Comparison of ENCODE assay signal across 18 cellular contexts in the genomic region with DNA sequence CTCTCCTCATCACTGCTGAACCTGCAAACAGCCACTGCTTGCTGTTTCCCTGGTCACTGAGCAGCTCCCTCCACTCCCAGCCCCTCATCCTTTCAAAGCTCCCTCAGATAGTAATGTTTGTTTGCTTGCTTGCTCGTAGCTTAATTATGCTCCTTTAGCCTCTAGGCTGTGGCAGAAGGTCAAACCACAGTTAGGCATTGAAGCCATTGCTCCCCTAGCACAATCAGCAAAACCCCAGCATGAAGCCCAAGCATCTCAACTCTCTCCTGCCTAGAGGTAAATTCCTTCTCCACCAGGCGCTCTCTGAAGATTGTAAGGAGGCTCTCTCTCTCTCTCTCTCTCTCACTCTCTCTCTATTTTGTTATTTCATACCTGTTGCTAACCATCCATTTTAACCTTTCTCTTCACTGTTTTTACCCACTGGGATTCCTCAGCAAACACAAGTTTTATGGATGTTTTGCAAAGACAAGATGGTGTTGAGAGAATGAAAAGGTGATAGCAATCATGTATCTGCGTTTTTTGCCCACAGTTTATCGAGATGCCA.
DNase-seq lines count a peak whose midpoint lies in the region; ATAC-seq and TF ChIP-seq lines count a peak whose summit lies in the region.
"Had no signal": no experiment of that assay in that cellular context is flagged by ENCODE, and none has a peak within 500 bp of the region (broad histone marks: within the 10 kb centered on the region; RNA-seq: fewer than 3 reads in every experiment).

No MANE protein-coding gene starts in this region.

- WGBS in trophoblast cell (ENCODE audit: extremely low coverage, insufficient coverage, insufficient read length), result no CpG with 5 or more reads among the region's 4 CpGs
- 78 to 83% (median 81%) methylated on average over 4 of the region's 4 CpGs for WGBS in adrenal gland, 4 donors

- peak; percentile 28 for DNase-seq in NCI-H2227 treated with DMSO at 0.1 percent for 48 hours (lab: John Stamatoyannopoulos, UW)
- DNase-seq in endothelial cell (ENCODE audit: low spot score), result no peak
- peak; percentile 59 to 60 for DNase-seq in trophoblast cell
- DNase-seq in middle frontal gyrus (ENCODE audit: extremely low spot score, low spot score), result no peak
- DNase-seq in adrenal gland, result no peak
- DNase-seq: ACHN; CD4-positive, CD25-positive, alpha-beta regulatory T cell; DND-41; GF-D8; GOT3; MM.1S; NCI-H1105 treated with DMSO at 0.1 percent for 48 hours; NCI-H2081; NCI-H446; RPMI8226; SJCRH30 had no signal

- no peak overlapping the region for H3K18ac ChIP-seq in trophoblast cell (ENCODE audit: low read length)

- intact Hi-C loops in adrenal gland (cut with DNase I), result no loop called here

- H3K4me1 Mint-ChIP-seq in endothelial cell (ENCODE audit: unreplicated experiment), result no peaks in the 10 kb centered on the region
- H3K4me1 Mint-ChIP-seq: CD4-positive, CD25-positive, alpha-beta regulatory T cell had no signal

- H3K9me3 ChIP-seq in HEK293 (ENCODE audit: control insufficient read depth, insufficient read depth, low read depth, low read length), result no peaks in the 10 kb centered on the region
- H3K9me3 ChIP-seq in trophoblast cell (ENCODE audit: insufficient read depth, low read depth, low read length), result no peaks in the 10 kb centered on the region
- no peaks in the 10 kb centered on the region for H3K9me3 ChIP-seq in adrenal gland (replicated peaks in 1 of 3)
- H3K9me3 ChIP-seq: SJCRH30 had no signal

- H3K27ac Mint-ChIP-seq in endothelial cell (ENCODE audit: unreplicated experiment), result peak overlapping the region; percentile 8
- H3K27ac Mint-ChIP-seq: CD4-positive, CD25-positive, alpha-beta regulatory T cell had no signal

- no peak overlapping the region for H3K4me3 Mint-ChIP-seq in endothelial cell (ENCODE audit: unreplicated experiment)
- H3K4me3 Mint-ChIP-seq: CD4-positive, CD25-positive, alpha-beta regulatory T cell had no signal

- H3K9me3 Mint-ChIP-seq in endothelial cell (ENCODE audit: unreplicated experiment), result no peaks in the 10 kb centered on the region

- no peak overlapping the region for H2BK5ac ChIP-seq in trophoblast cell (ENCODE audit: low read depth, low read length, poor library complexity)

- no peak overlapping the region for H4K12ac ChIP-seq in trophoblast cell (ENCODE audit: low read depth, low read length)

- H3K36me3 ChIP-seq in HEK293 (ENCODE audit: control insufficient read depth in 2 of 2, insufficient read depth in 1 of 2, low read length in 2 of 2), result no peaks in the 10 kb centered on the region
- no peaks in the 10 kb centered on the region for H3K36me3 ChIP-seq in trophoblast cell (ENCODE audit: control insufficient read depth in 1 of 2, insufficient read depth in 2 of 2, low read length in 2 of 2)
- no peaks in the 10 kb centered on the region for H3K36me3 ChIP-seq in adrenal gland (replicated peaks in 1 of 2)
- H3K36me3 ChIP-seq: SJCRH30 had no signal

- H2BK12ac ChIP-seq in trophoblast cell (ENCODE audit: low read length), result no peak overlapping the region

- H3K4me3 ChIP-seq in HEK293 (ENCODE audit: low read depth, low read length) (no peak overlapping the region), trophoblast cell (ENCODE audit: low read depth, low read length) (no peak overlapping the region), adrenal gland (no peak overlapping the region)
- H3K4me3 ChIP-seq: SJCRH30 had no signal

- H3K4ac ChIP-seq in trophoblast cell (ENCODE audit: low read depth, low read length), result no peak overlapping the region

- H3K4me1 ChIP-seq in HEK293 (ENCODE audit: control insufficient read depth, insufficient read depth, low read length), result peaks cover 15% of the 10 kb centered on the region; the same call in 1 of the 2 replicates
- H3K4me1 ChIP-seq in trophoblast cell (ENCODE audit: control insufficient read depth in 1 of 2, insufficient read depth in 2 of 2, low read length in 2 of 2), result peaks cover 4 to 7% of the 10 kb centered on the region in 2 experiments
- H3K4me1 ChIP-seq in adrenal gland (replicated peaks in 1 of 2), result no peaks in the 10 kb centered on the region
- H3K4me1 ChIP-seq: SJCRH30 had no signal

- no peak overlapping the region for H3K27ac ChIP-seq in HEK293 (ENCODE audit: extremely low read depth, low read depth, low read length)
- no peak overlapping the region for H3K27ac ChIP-seq in trophoblast cell (ENCODE audit: low read depth, low read length)
- H3K27ac ChIP-seq in adrenal gland, result no peak overlapping the region
- H3K27ac ChIP-seq: SJCRH30 had no signal

- no peak overlapping the region for H2AK5ac ChIP-seq in trophoblast cell (ENCODE audit: low read length)

- peaks cover 2% of the 10 kb centered on the region for H3K27me3 Mint-ChIP-seq in endothelial cell (ENCODE audit: unreplicated experiment)

- CTCF ChIA-PET in HEK293 (lab: Yijun Ruan, JAX), result interaction anchor here (0.7 to 1.1 kb wide), 3 partner anchors 21 to 262 kb away, joined by 3 to 5 read pairs (median 3); no protein-coding TSS in a partner anchor

- no peak for TF ChIP-seq POLR2A in adrenal gland (IDR thresholded peaks at IDR 0.05)

- no peaks in the 10 kb centered on the region for H3K79me2 ChIP-seq in trophoblast cell (ENCODE audit: control insufficient read depth, insufficient read depth, low read length, poor library complexity)

- ATAC-seq in GM21723 (IDR thresholded peaks at IDR 0.05; ENCODE audit: unreplicated experiment), result no peak

- H3K36me3 Mint-ChIP-seq in endothelial cell (ENCODE audit: low read depth, unreplicated experiment), result no peaks in the 10 kb centered on the region
- H3K36me3 Mint-ChIP-seq: CD4-positive, CD25-positive, alpha-beta regulatory T cell had no signal

- H2BK120ac ChIP-seq in trophoblast cell (ENCODE audit: insufficient read depth, low read length, poor library complexity), result no peak overlapping the region

- no peak overlapping the region for H4K8ac ChIP-seq in trophoblast cell (ENCODE audit: low read depth, low read length)

- H3K27me3 ChIP-seq in trophoblast cell (ENCODE audit: insufficient read depth, low read length), result no peaks in the 10 kb centered on the region
- no peaks in the 10 kb centered on the region for H3K27me3 ChIP-seq in adrenal gland
- H3K27me3 ChIP-seq: SJCRH30 had no signal

- TF ChIP-seq CTCF in HEK293 (tag by site-specific recombination; IDR thresholded peaks at IDR 0.05) (0 out of 2 replicates have a peak, but pooled peaks have one; percentile 25), endothelial cell (IDR thresholded peaks at IDR 0.05; ENCODE audit: unreplicated experiment) (no peak), adrenal gland (IDR thresholded peaks at IDR 0.05) (no peak)

- H3K23ac ChIP-seq in trophoblast cell (ENCODE audit: low read length), result no peak overlapping the region

- no peak overlapping the region for H3K14ac ChIP-seq in trophoblast cell (ENCODE audit: low read length)

- no peak overlapping the region for H3K9ac ChIP-seq in trophoblast cell (ENCODE audit: low read length)

- POLR2A ChIA-PET in HEK293 (lab: Yijun Ruan, JAX), result interaction anchor here (0.7 kb wide), 1 partner anchor 950 kb away, joined by 3 read pairs; no protein-coding TSS in a partner anchor

- H4K91ac ChIP-seq in trophoblast cell (ENCODE audit: low read depth, low read length), result no peak overlapping the region

- no peak overlapping the region for H3K4me2 ChIP-seq in trophoblast cell (ENCODE audit: low read length)

- H2AFZ ChIP-seq in trophoblast cell (ENCODE audit: insufficient read depth, low read length, poor library complexity), result no peak overlapping the region

- no peaks in the 10 kb centered on the region for H3K79me1 ChIP-seq in trophoblast cell (ENCODE audit: low read length)

TF ChIP-seq in HEK293, 187 proteins besides CTCF, POLR2A, EP300 and RAD21 (continues in another document):
- TF ChIP-seq ZNF274 (IDR thresholded peaks at IDR 0.05; ENCODE audit: low read length), result no peak
- no peak for TF ChIP-seq ZNF274 (tag by site-specific recombination; IDR thresholded peaks at IDR 0.05; ENCODE audit: borderline replicate concordance)
- TF ChIP-seq, protein P1, sequence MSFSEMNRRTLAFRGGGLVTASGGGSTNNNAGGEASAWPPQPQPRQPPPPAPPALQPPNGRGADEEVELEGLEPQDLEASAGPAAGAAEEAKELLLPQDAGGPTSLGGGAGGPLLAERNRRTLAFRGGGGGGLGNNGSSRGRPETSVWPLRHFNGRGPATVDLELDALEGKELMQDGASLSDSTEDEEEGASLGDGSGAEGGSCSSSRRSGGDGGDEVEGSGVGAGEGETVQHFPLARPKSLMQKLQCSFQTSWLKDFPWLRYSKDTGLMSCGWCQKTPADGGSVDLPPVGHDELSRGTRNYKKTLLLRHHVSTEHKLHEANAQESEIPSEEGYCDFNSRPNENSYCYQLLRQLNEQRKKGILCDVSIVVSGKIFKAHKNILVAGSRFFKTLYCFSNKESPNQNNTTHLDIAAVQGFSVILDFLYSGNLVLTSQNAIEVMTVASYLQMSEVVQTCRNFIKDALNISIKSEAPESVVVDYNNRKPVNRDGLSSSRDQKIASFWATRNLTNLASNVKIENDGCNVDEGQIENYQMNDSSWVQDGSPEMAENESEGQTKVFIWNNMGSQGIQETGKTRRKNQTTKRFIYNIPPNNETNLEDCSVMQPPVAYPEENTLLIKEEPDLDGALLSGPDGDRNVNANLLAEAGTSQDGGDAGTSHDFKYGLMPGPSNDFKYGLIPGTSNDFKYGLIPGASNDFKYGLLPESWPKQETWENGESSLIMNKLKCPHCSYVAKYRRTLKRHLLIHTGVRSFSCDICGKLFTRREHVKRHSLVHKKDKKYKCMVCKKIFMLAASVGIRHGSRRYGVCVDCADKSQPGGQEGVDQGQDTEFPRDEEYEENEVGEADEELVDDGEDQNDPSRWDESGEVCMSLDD (tag by site-specific recombination; IDR thresholded peaks at IDR 0.05), result no peak
- 0 out of 2 replicates have a peak, but pooled peaks have one; percentile 13 for TF ChIP-seq TRIM28 (IDR thresholded peaks at IDR 0.05; ENCODE audit: borderline replicate concordance, low read length)
- TF ChIP-seq ZBTB48 (tag by site-specific recombination; IDR thresholded peaks at IDR 0.05), result no peak
- no peak for TF ChIP-seq ZNF223 (tag by site-specific recombination; IDR thresholded peaks at IDR 0.05)
- no peak for TF ChIP-seq ZNF311 (tag by site-specific recombination; IDR thresholded peaks at IDR 0.05; ENCODE audit: borderline replicate concordance)
- TF ChIP-seq ZNF600 (tag by site-specific recombination; IDR thresholded peaks at IDR 0.05), result no peak
- TF ChIP-seq ZNF843 (tag by site-specific recombination; IDR thresholded peaks at IDR 0.05), result 0 out of 2 replicates have a peak, but pooled peaks have one; percentile 32
- TF ChIP-seq ZFP3 (tag by site-specific recombination; IDR thresholded peaks at IDR 0.05; ENCODE audit: low read depth), result peak; percentile 50; the same call in 1 of the 2 replicates
- TF ChIP-seq ZNF354C (tag by site-specific recombination; IDR thresholded peaks at IDR 0.05; ENCODE audit: borderline replicate concordance, low read depth), result no peak
- peak; percentile 87 for TF ChIP-seq SCRT2 (tag by site-specific recombination; IDR thresholded peaks at IDR 0.05)
- TF ChIP-seq SCRT1 (tag by site-specific recombination; IDR thresholded peaks at IDR 0.05; ENCODE audit: borderline replicate concordance), result peak; percentile 81
- TF ChIP-seq FEZF1 (tag by site-specific recombination; IDR thresholded peaks at IDR 0.05), result peak; percentile 80
- peak; percentile 87 for TF ChIP-seq ZIC2 (tag by site-specific recombination; IDR thresholded peaks at IDR 0.05)

Comparison
In these comparisons a context has a peak if more than half of its experiments do, and no peak if none do; other contexts are left out.
1. DNase-seq: peak in NCI-H2227 treated with DMSO at 0.1 percent for 48 hours (single experiment) and trophoblast cell (2 of 2); none in endothelial cell (single experiment), middle frontal gyrus (single experiment) and adrenal gland (0 of 7).